In the genomic region with DNA sequence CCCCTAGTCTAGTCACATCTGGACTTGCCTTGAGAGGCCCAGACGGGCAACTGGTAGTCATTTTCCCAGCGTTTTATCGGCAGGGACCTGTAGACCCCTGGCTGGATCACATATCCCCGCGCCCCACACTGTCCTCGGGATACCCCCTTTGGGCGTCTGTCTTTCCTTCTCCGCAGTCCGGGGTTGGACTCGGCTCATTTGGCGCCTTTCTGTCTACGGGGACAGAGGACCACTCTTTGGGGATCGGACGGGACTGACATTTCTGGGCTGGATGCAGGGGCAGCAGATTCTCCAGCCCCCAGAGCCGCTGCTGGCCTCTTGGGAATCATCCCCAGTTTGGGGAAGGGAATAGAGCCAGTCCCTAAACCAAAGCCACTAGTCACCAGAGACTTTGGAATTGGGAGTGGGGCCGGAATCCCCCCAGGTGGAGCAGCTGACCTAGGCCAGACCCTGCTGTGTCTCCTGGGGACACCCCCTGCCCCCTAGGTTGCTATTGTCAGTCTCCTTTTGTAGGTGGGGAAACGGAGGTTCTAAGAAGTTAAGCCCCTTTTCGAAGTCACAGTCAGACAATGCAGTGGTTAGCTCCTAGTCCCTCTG, we compare ENCODE assay signal across 7 cellular contexts. TPM values are rescaled to one million over a fixed set of nuclear protein-coding genes. Genes with fewer than 3 reads are reported as not detected.
DNase-seq lines count a peak whose midpoint lies in the region; ATAC-seq and TF ChIP-seq lines count a peak whose summit lies in the region.

No MANE protein-coding gene starts in this region.

- TF ChIP-seq POLR2A in HCT116 (IDR thresholded peaks at IDR 0.05; ENCODE audit: borderline replicate concordance, extremely low read depth, insufficient read depth, insufficient read length) = no peak

- H3K79me2 ChIP-seq in HCT116 (ENCODE audit: insufficient read depth, low read length) = peaks cover 31% of the 10 kb centered on the region

- H3K4me1 Mint-ChIP-seq in T-cell = peaks cover 44 to 51% (median 44%) of the 10 kb centered on the region in 3 donors
- peaks cover 28% of the 10 kb centered on the region for H3K4me1 Mint-ChIP-seq in glutamatergic neuron (ENCODE audit: low read depth, unreplicated experiment)

- no peaks in the 10 kb centered on the region for H4K20me1 ChIP-seq in HCT116 (ENCODE audit: insufficient read depth)

- intact Hi-C loops in HCT116 (cut with micrococcal nuclease) = no loop called here

- TF ChIP-seq CTCF in HCT116 (IDR thresholded peaks at IDR 0.05 in 2 of 3, conservative IDR thresholded peaks at IDR 0.05 in 1 of 3; ENCODE audit: borderline replicate concordance in 1 of 3, insufficient read depth in 1 of 3, low read depth in 2 of 3, low read length in 2 of 3) (no peak), glutamatergic neuron (IDR thresholded peaks at IDR 0.05; ENCODE audit: partially characterized antibody, unreplicated experiment) (no peak)

- H3K36me3 Mint-ChIP-seq in T-cell (peaks cover 4% of the 10 kb centered on the region), glutamatergic neuron (ENCODE audit: unreplicated experiment) (peaks cover 6% of the 10 kb centered on the region)

- TF ChIP-seq RAD21 in HCT116 (IDR thresholded peaks at IDR 0.05; ENCODE audit: low read depth) = no peak

- BruUV-seq in HCT116 (replicated peaks; lab: Mats Ljungman, UMichigan) = TSS peak; percentile 67

- H3K4me3 ChIP-seq in HCT116 (replicated peaks in 1 of 2; ENCODE audit: low read depth in 1 of 2, low read length in 2 of 2) = peak overlapping the region; percentile 54 to 84
- peak overlapping the region; percentile 92 for H3K4me3 ChIP-seq in skeletal muscle cell (ENCODE audit: low read depth, low read length)

- H3K9ac ChIP-seq in HCT116 (ENCODE audit: low read length) = peak overlapping the region; percentile 67

- no peaks in the 10 kb centered on the region for H3K9me2 ChIP-seq in HCT116 (ENCODE audit: insufficient read depth)

- H3K27ac ChIP-seq in HCT116 (ENCODE audit: low read depth, low read length) = peak overlapping the region; percentile 88; the same call in 1 of the 2 replicates

- H3K36me3 ChIP-seq in HCT116 (ENCODE audit: control insufficient read depth in 1 of 2, insufficient read depth in 2 of 2, low read length in 2 of 2) = no peaks in the 10 kb centered on the region

- H3K27me3 ChIP-seq in HCT116 (ENCODE audit: insufficient read depth, low read length) = no peaks in the 10 kb centered on the region

- H3K4me3 Mint-ChIP-seq in T-cell (peak overlapping the region; percentile 78 to 92 (median 86)), glutamatergic neuron (ENCODE audit: unreplicated experiment) (peak overlapping the region; percentile 90)

- H3K27ac Mint-ChIP-seq in T-cell = peak overlapping the region; percentile 64 to 78
- H3K27ac Mint-ChIP-seq in glutamatergic neuron (ENCODE audit: unreplicated experiment) = peak overlapping the region; percentile 73

- peak overlapping the region; percentile 95 for H3K4me2 ChIP-seq in HCT116 (ENCODE audit: low read length)

- H3K27me3 Mint-ChIP-seq in T-cell = no peaks in the 10 kb centered on the region
- peaks cover 8% of the 10 kb centered on the region for H3K27me3 Mint-ChIP-seq in glutamatergic neuron (ENCODE audit: unreplicated experiment)

- DNase-seq in HCT116 (ENCODE audit: low read depth, low spot score) = no peak
- DNase-seq in T-cell = no peak
- no peak for DNase-seq in glutamatergic neuron
- no peak for DNase-seq in skeletal muscle cell (ENCODE audit: low read depth)
- DNase-seq in NCI-H1694 (lab: John Stamatoyannopoulos, UW) = no peak
- DNase-seq in GM03348 (ENCODE audit: low spot score) = no peak
- DNase-seq in superior temporal gyrus (ENCODE audit: extremely low spot score) = no peak

- POLR2A ChIA-PET in HCT116 (lab: Charles Lee) (no interaction called here), T-cell (lab: Charles Lee) (no interaction called here)

- CTCF ChIA-PET in HCT116 (lab: Charles Lee) (interaction anchor here (0.9 to 1.9 kb wide), 3 partner anchors 16 to 123 kb away, joined by 4 to 15 read pairs (median 6); no protein-coding TSS in a partner anchor), T-cell (lab: Charles Lee) (interaction anchor here in 1 of 2 donors (0.9 to 2.2 kb wide), 2 partner anchors 10 to 12 kb away, joined by 4 to 11 read pairs; no protein-coding TSS in a partner anchor)

- RAD21 ChIA-PET in HCT116 (lab: Charles Lee; ENCODE audit: low non-redundant PET in 1 of 2, low total read pairs in 2 of 2, uncharacterized antibody in 2 of 2, unreplicated experiment in 2 of 2) = interaction anchor here in 1 of 2 experiments (1.3 kb wide), 1 partner anchor 16 kb away, joined by 3 read pairs; no protein-coding TSS in a partner anchor

- no peaks in the 10 kb centered on the region for H3K9me3 ChIP-seq in HCT116 (ENCODE audit: control insufficient read depth in 1 of 2, insufficient read depth in 1 of 2, low read depth in 1 of 2, low read length in 2 of 2)

- no peak overlapping the region for H2AFZ ChIP-seq in HCT116 (ENCODE audit: low read depth, low read length, poor library complexity, severe bottlenecking)

- H3K4me1 ChIP-seq in HCT116 (ENCODE audit: control insufficient read depth in 1 of 2, insufficient read depth in 2 of 2, low read length in 2 of 2) = peaks cover 18 to 37% of the 10 kb centered on the region in 2 experiments

- peak; percentile 21 for ATAC-seq in HCT116
- ATAC-seq in T-cell (replicated peaks in 1 of 4) = peak in 3 of 4 experiments; percentile 4 to 11 (median 7)

- no peaks in the 10 kb centered on the region for H3K9me3 Mint-ChIP-seq in T-cell
- H3K9me3 Mint-ChIP-seq in glutamatergic neuron (ENCODE audit: unreplicated experiment) = peaks cover 12% of the 10 kb centered on the region

TF ChIP-seq in HCT116, 20 proteins besides CTCF, POLR2A, EP300 and RAD21:
- TF ChIP-seq JUND (IDR thresholded peaks at IDR 0.05) = no peak
- TF ChIP-seq, protein P1, sequence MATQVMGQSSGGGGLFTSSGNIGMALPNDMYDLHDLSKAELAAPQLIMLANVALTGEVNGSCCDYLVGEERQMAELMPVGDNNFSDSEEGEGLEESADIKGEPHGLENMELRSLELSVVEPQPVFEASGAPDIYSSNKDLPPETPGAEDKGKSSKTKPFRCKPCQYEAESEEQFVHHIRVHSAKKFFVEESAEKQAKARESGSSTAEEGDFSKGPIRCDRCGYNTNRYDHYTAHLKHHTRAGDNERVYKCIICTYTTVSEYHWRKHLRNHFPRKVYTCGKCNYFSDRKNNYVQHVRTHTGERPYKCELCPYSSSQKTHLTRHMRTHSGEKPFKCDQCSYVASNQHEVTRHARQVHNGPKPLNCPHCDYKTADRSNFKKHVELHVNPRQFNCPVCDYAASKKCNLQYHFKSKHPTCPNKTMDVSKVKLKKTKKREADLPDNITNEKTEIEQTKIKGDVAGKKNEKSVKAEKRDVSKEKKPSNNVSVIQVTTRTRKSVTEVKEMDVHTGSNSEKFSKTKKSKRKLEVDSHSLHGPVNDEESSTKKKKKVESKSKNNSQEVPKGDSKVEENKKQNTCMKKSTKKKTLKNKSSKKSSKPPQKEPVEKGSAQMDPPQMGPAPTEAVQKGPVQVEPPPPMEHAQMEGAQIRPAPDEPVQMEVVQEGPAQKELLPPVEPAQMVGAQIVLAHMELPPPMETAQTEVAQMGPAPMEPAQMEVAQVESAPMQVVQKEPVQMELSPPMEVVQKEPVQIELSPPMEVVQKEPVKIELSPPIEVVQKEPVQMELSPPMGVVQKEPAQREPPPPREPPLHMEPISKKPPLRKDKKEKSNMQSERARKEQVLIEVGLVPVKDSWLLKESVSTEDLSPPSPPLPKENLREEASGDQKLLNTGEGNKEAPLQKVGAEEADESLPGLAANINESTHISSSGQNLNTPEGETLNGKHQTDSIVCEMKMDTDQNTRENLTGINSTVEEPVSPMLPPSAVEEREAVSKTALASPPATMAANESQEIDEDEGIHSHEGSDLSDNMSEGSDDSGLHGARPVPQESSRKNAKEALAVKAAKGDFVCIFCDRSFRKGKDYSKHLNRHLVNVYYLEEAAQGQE (IDR thresholded peaks at IDR 0.05; ENCODE audit: low read depth) = no peak
- no peak for TF ChIP-seq EZH2 (IDR thresholded peaks at IDR 0.05)
- no peak for TF ChIP-seq SP1 (IDR thresholded peaks at IDR 0.05; ENCODE audit: low read depth)
- TF ChIP-seq CEBPB (IDR thresholded peaks at IDR 0.05; ENCODE audit: low read depth) = no peak
- TF ChIP-seq YY1 (IDR thresholded peaks at IDR 0.05; ENCODE audit: extremely low read depth, insufficient replicate concordance, low read depth, low read length) = no peak
- no peak for TF ChIP-seq SRF (IDR thresholded peaks at IDR 0.05; ENCODE audit: low read depth)
- no peak for TF ChIP-seq ZNF274 (IDR thresholded peaks at IDR 0.05; ENCODE audit: low read depth, low read length)
- TF ChIP-seq SIN3A (IDR thresholded peaks at IDR 0.05; ENCODE audit: low read depth) = no peak
- no peak for TF ChIP-seq EZH2phosphoT487 (IDR thresholded peaks at IDR 0.05; ENCODE audit: borderline replicate concordance)

RNA-seq across cellular contexts. Expression of gene FAM110A, which starts 0.7 kb away (rescaled TPM):
- total RNA-seq in HCT116 (2021; ENCODE audit: unreplicated experiment) (26.4 TPM), T-cell (10 to 100 TPM; 12.7 to 27.9 (median 26.9) TPM), glutamatergic neuron (ENCODE audit: unreplicated experiment) (152 TPM)
- polyA plus RNA-seq in HCT116 (2012) = 26.3 and 30.1 TPM in 2 replicates
